ENCODE assay signal across 2 cellular contexts in the genomic region with DNA sequence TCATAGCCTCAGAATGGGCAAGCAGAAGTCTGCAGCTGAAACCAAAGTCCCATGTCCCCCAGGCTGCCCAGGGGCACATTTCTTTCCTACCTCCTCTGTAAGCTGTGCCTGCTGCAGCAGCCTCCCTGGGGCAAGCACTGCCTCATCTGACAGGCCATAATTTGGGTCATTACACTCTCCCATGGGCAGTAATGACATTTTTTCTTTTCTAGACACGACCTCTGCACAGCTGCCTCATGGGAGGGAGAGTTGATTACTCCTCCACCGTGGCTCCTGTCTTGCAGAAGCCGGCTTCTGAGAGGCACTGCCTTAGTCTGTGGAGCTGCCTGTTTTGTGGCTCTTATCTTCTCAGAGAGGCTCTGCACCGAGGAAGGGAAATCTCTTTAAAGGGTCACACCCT.
TF ChIP-seq lines count a peak whose summit lies in the region.

No MANE protein-coding gene starts in this region.

TF ChIP-seq in SK-N-SH, 30 proteins besides CTCF, POLR2A, EP300 and RAD21 (continued from another document):
- TF ChIP-seq POLR2AphosphoS5 (IDR thresholded peaks at IDR 0.05; ENCODE audit: low read depth, low read length) (no peak), CHD2 (IDR thresholded peaks at IDR 0.05; ENCODE audit: low read length, partially characterized antibody) (no peak)
- TF ChIP-seq, protein P1, sequence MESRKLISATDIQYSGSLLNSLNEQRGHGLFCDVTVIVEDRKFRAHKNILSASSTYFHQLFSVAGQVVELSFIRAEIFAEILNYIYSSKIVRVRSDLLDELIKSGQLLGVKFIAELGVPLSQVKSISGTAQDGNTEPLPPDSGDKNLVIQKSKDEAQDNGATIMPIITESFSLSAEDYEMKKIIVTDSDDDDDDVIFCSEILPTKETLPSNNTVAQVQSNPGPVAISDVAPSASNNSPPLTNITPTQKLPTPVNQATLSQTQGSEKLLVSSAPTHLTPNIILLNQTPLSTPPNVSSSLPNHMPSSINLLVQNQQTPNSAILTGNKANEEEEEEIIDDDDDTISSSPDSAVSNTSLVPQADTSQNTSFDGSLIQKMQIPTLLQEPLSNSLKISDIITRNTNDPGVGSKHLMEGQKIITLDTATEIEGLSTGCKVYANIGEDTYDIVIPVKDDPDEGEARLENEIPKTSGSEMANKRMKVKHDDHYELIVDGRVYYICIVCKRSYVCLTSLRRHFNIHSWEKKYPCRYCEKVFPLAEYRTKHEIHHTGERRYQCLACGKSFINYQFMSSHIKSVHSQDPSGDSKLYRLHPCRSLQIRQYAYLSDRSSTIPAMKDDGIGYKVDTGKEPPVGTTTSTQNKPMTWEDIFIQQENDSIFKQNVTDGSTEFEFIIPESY (IDR thresholded peaks at IDR 0.05; ENCODE audit: borderline replicate concordance, low read depth) = no peak

TF ChIP-seq in SK-N-SH treated with all-trans-retinoic acid at 6 μM for 48 hours, 23 proteins besides CTCF, POLR2A, EP300 and RAD21 (continued from another document):
- no peak for TF ChIP-seq TCF4 (CRISPR knock-in tag; IDR thresholded peaks at IDR 0.05; ENCODE audit: borderline replicate concordance)
- TF ChIP-seq, protein P2, sequence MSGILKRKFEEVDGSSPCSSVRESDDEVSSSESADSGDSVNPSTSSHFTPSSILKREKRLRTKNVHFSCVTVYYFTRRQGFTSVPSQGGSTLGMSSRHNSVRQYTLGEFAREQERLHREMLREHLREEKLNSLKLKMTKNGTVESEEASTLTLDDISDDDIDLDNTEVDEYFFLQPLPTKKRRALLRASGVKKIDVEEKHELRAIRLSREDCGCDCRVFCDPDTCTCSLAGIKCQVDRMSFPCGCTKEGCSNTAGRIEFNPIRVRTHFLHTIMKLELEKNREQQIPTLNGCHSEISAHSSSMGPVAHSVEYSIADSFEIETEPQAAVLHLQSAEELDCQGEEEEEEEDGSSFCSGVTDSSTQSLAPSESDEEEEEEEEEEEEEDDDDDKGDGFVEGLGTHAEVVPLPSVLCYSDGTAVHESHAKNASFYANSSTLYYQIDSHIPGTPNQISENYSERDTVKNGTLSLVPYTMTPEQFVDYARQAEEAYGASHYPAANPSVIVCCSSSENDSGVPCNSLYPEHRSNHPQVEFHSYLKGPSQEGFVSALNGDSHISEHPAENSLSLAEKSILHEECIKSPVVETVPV (CRISPR knock-in tag; IDR thresholded peaks at IDR 0.05) = no peak
- no peak for TF ChIP-seq BACH2 (CRISPR knock-in tag; IDR thresholded peaks at IDR 0.05; ENCODE audit: borderline replicate concordance)
- TF ChIP-seq, protein P3, sequence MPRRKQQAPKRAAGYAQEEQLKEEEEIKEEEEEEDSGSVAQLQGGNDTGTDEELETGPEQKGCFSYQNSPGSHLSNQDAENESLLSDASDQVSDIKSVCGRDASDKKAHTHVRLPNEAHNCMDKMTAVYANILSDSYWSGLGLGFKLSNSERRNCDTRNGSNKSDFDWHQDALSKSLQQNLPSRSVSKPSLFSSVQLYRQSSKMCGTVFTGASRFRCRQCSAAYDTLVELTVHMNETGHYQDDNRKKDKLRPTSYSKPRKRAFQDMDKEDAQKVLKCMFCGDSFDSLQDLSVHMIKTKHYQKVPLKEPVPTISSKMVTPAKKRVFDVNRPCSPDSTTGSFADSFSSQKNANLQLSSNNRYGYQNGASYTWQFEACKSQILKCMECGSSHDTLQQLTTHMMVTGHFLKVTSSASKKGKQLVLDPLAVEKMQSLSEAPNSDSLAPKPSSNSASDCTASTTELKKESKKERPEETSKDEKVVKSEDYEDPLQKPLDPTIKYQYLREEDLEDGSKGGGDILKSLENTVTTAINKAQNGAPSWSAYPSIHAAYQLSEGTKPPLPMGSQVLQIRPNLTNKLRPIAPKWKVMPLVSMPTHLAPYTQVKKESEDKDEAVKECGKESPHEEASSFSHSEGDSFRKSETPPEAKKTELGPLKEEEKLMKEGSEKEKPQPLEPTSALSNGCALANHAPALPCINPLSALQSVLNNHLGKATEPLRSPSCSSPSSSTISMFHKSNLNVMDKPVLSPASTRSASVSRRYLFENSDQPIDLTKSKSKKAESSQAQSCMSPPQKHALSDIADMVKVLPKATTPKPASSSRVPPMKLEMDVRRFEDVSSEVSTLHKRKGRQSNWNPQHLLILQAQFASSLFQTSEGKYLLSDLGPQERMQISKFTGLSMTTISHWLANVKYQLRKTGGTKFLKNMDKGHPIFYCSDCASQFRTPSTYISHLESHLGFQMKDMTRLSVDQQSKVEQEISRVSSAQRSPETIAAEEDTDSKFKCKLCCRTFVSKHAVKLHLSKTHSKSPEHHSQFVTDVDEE (CRISPR knock-in tag; IDR thresholded peaks at IDR 0.05) = no peak
- no peak for TF ChIP-seq RARB (CRISPR knock-in tag; IDR thresholded peaks at IDR 0.05)
- TF ChIP-seq ZNF565 (CRISPR knock-in tag; conservative IDR thresholded peaks at IDR 0.05; ENCODE audit: low read depth) = no peak
- TF ChIP-seq CSDC2 (CRISPR knock-in tag; IDR thresholded peaks at IDR 0.05) = no peak
- TF ChIP-seq ZC3H10 (CRISPR knock-in tag; IDR thresholded peaks at IDR 0.05) = no peak
